Comparison of ENCODE assay signal across 9 cellular contexts in the genomic region with DNA sequence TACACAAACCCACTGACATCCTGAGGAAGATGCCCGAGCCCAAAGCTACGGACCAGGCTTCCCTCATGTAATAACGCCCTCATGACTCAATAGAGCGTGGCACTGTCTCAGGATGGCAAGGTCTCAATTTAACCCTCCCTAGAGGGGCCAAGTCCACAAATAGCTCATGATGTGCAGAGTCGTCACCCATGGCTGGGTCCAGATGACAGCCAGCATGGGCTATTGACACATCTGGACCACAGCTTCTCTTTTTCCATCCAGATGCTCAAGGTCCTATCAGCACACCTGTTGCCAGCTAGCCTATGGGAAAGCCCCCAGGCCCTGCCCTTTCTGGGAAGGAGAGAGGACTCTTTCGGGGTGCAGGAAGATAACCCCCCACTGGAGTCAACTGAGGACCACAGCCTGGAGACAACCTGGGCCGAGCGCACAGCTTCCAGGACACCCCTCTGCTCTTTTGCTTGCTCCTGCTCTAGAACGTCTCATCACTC. TPM values are rescaled to one million over a fixed set of nuclear protein-coding genes. Genes with fewer than 3 reads are reported as not detected.
DNase-seq lines count a peak whose midpoint lies in the region; ATAC-seq and TF ChIP-seq lines count a peak whose summit lies in the region.
"Had no signal": no experiment of that assay in that cellular context is flagged by ENCODE, and none has a peak within 500 bp of the region (broad histone marks: within the 10 kb centered on the region; RNA-seq: fewer than 3 reads in every experiment).

No MANE protein-coding gene starts in this region.

- TF ChIP-seq CTCF in MM.1S (IDR thresholded peaks at IDR 0.05; ENCODE audit: low read length): no peak

- peaks cover 63% of the 10 kb centered on the region for H3K4me1 ChIP-seq in MM.1S (ENCODE audit: low read length)

- DNase-seq in MM.1S (peak; percentile 62), memory B cell (ENCODE audit: low spot score in 2 of 2) (peak; percentile 75 to 86), A172 (ENCODE audit: low spot score) (no peak), DMS79 (lab: John Stamatoyannopoulos, UW) (no peak), NCI-H1436 (lab: John Stamatoyannopoulos, UW) (no peak)
- DNase-seq in stimulated activated naive CD4-positive, alpha-beta T cell (lab: John Stamatoyannopoulos, UW): no peak
- DNase-seq: IMR-90 had no signal

- peak overlapping the region; percentile 98 for H3K27ac ChIP-seq in MM.1S (ENCODE audit: low read length)

- peak overlapping the region; percentile 99 for H3K4me3 Mint-ChIP-seq in memory B cell

- no peaks in the 10 kb centered on the region for H4K20me1 ChIP-seq in MM.1S (ENCODE audit: insufficient read depth, low read length)

- no peak overlapping the region for H2AFZ ChIP-seq in MM.1S (ENCODE audit: low read length)

- H3K9me2 ChIP-seq in MM.1S (replicated peaks; ENCODE audit: insufficient read depth, low read length): no peaks in the 10 kb centered on the region

- H3K27ac Mint-ChIP-seq in memory B cell: peak overlapping the region; percentile 97

- ATAC-seq in GM18498 (IDR thresholded peaks at IDR 0.05; ENCODE audit: unreplicated experiment) (peak; percentile 53), GM21515 (IDR thresholded peaks at IDR 0.05; ENCODE audit: unreplicated experiment) (peak; percentile 27), memory B cell (ENCODE audit: low read depth) (peak; percentile 62)

- H3K9me3 ChIP-seq in MM.1S (replicated peaks; ENCODE audit: insufficient read depth, low read length): no peaks in the 10 kb centered on the region

- H3K79me2 ChIP-seq in MM.1S (ENCODE audit: low read length): peaks cover 89% of the 10 kb centered on the region

- H3K4me2 ChIP-seq in MM.1S (ENCODE audit: low read depth, low read length): peak overlapping the region; percentile 94

- peaks cover 24% of the 10 kb centered on the region for H3K36me3 Mint-ChIP-seq in memory B cell

- peak overlapping the region; percentile 90 for H3K9ac ChIP-seq in MM.1S (ENCODE audit: low read length)

- no peaks in the 10 kb centered on the region for H3K27me3 Mint-ChIP-seq in memory B cell

- H3K4me3 ChIP-seq in MM.1S (ENCODE audit: low read length): peak overlapping the region; percentile 77

- H3K36me3 ChIP-seq in MM.1S (replicated peaks; ENCODE audit: insufficient read depth, low read length): no peaks in the 10 kb centered on the region; the same call in 1 of the 2 replicates

- H3K4me1 Mint-ChIP-seq in memory B cell: peaks cover 62% of the 10 kb centered on the region

- no peaks in the 10 kb centered on the region for H3K9me3 Mint-ChIP-seq in memory B cell

- peaks cover 91% of the 10 kb centered on the region for H3F3A ChIP-seq in MM.1S (ENCODE audit: insufficient read depth, low read length)

- no peaks in the 10 kb centered on the region for H3K27me3 ChIP-seq in MM.1S (replicated peaks; ENCODE audit: insufficient read depth, low read length)

RNA-seq across cellular contexts. Expression of a gene that starts 2.8 kb away (rescaled TPM):
- 0.12 TPM in 1 of 2 replicates, not detected in the other for total RNA-seq in A172 (2014; rRNA removed; shearing (Covaris generic))
- total RNA-seq: IMR-90 had no signal

RNA-seq across cellular contexts. Expression of a gene that starts 31.3 kb away (rescaled TPM):
- not detected in 2 replicates for total RNA-seq in A172 (2014; rRNA removed; shearing (Covaris generic))
- total RNA-seq: IMR-90 had no signal

Comparison
In these comparisons a context has a peak if more than half of its experiments do, and no peak if none do; other contexts are left out.
1. DNase-seq: peak in MM.1S (single experiment) and memory B cell (2 of 2); none in A172 (single experiment), DMS79 (single experiment), NCI-H1436 (single experiment) and stimulated activated naive CD4-positive, alpha-beta T cell (0 of 6).
2. Peak in every context shown above with its lines, with median percentiles within 50 percentile points of each other: ATAC-seq.